Comparison of ENCODE assay signal across 8 cellular contexts in genomic region chr5:172150514-172151425, GRCh38. TPM values are rescaled to one million over a fixed set of nuclear protein-coding genes. Genes with fewer than 3 reads are reported as not detected.
DNase-seq lines count a peak whose midpoint lies in the region; ATAC-seq and TF ChIP-seq lines count a peak whose summit lies in the region.

No MANE protein-coding gene starts in this region.

- H3K36me3 Mint-ChIP-seq in immature natural killer cell = peaks cover 21 to 49% (median 24%) of the 10 kb centered on the region in 3 donors

- ATAC-seq in HG03159 (IDR thresholded peaks at IDR 0.05; ENCODE audit: unreplicated experiment) = peak; percentile 55
- no peak for ATAC-seq in HG03457 (IDR thresholded peaks at IDR 0.05; ENCODE audit: unreplicated experiment)

- H3K27me3 Mint-ChIP-seq in immature natural killer cell (ENCODE audit: low read depth in 3 of 3) = peaks cover 0 to 23% (median 3%) of the 10 kb centered on the region in 3 donors

- no peaks in the 10 kb centered on the region for H3K4me1 ChIP-seq in breast epithelium

- no peaks in the 10 kb centered on the region for H3K36me3 ChIP-seq in breast epithelium

- no peaks in the 10 kb centered on the region for H3K27me3 ChIP-seq in breast epithelium

- peak overlapping the region in 1 of 2 donors; percentile 21 for H3K27ac ChIP-seq in breast epithelium

- no peak for TF ChIP-seq POLR2A in breast epithelium (IDR thresholded peaks at IDR 0.05)

- H3K9me3 Mint-ChIP-seq in immature natural killer cell = no peaks in the 10 kb centered on the region

- H3K4me1 Mint-ChIP-seq in immature natural killer cell = peaks cover 97% of the 10 kb centered on the region in 2 donors

- no peak for TF ChIP-seq CTCF in breast epithelium (IDR thresholded peaks at IDR 0.05)

- no peak overlapping the region for H3K4me3 ChIP-seq in breast epithelium

- DNase-seq in AG08395 (ENCODE audit: low spot score) (peak; percentile 83), GM19240 (ENCODE audit: insufficient read length, low spot score) (peak; percentile 33), immature natural killer cell (peak; percentile 57 to 62 (median 59)), breast epithelium (ENCODE audit: low spot score in 2 of 2) (no peak), NCI-H1436 (lab: John Stamatoyannopoulos, UW) (no peak)
- DNase-seq in activated CD4-positive, alpha-beta T cell treated with anti-CD3 and anti-CD28 coated beads, Interleukin-2, amount 50 U/mL, for 48 hours = peak; percentile 30 to 31

- no peaks in the 10 kb centered on the region for H3K9me3 ChIP-seq in breast epithelium

- peak overlapping the region; percentile 91 to 98 (median 96) for H3K27ac Mint-ChIP-seq in immature natural killer cell

- peak overlapping the region; percentile 63 to 85 (median 73) for H3K4me3 Mint-ChIP-seq in immature natural killer cell

- intact Hi-C loops in breast epithelium (cut with DNase I; ENCODE audit: low total_unique reads) = no loop called here

RNA-seq across cellular contexts. Expression of gene STK10, which starts 37.3 kb away (rescaled TPM):
- 100 to 1,000 TPM in 1 of 3 donors, 10 to 100 TPM in 2; 24.8 to 274 (median 54.9) TPM for polyA plus RNA-seq in immature natural killer cell
- 10 to 100 TPM; 17.1 to 32.5 (median 23.3) TPM for total RNA-seq in breast epithelium

RNA-seq across cellular contexts. Expression of gene EFCAB9, which starts 43.2 kb away (rescaled TPM):
- not detected for polyA plus RNA-seq in immature natural killer cell
- not detected for total RNA-seq in breast epithelium

Comparison
In these comparisons a context has a peak if more than half of its experiments do, and no peak if none do; other contexts are left out.
1. DNase-seq: peak in AG08395 (single experiment), GM19240 (single experiment), activated CD4-positive, alpha-beta T cell treated with anti-CD3 and anti-CD28 coated beads, Interleukin-2, amount 50 U/mL, for 48 hours (2 of 2) and immature natural killer cell (3 of 3); none in breast epithelium (0 of 2) and NCI-H1436 (single experiment).